Comparison of ENCODE assay signal across 12 cellular contexts in the genomic region with DNA sequence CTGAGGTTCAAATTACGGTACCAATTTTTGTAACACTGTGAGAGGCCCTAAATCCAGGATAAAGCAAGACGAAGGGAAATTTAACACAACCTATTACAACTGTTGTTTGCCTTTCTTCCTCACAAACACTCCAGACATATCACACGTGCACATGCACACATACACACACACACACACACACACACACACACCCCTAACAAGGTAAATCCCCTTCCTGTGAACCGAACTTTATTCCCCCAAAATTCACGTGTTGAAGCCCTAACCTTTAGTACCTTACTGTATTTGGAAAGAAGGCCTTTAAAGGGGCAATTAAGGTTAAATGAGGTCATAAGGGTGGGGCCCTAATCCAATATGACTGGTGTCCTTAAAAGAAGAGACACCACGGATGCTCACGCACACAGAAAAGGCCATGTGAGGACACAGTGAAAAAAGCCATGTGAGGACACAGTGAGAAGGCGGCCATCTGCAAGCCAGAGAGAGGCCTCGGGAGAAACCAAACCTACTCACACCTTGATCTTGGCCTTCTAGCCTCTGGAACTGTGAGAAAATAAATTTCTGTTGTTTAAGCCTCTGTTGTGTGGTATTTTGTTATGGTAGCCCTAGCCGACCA. TPM values are rescaled to one million over a fixed set of nuclear protein-coding genes. Genes with fewer than 3 reads are reported as not detected.
DNase-seq lines count a peak whose midpoint lies in the region; ATAC-seq and TF ChIP-seq lines count a peak whose summit lies in the region.
"Had no signal": no experiment of that assay in that cellular context is flagged by ENCODE, and none has a peak within 500 bp of the region (broad histone marks: within the 10 kb centered on the region; RNA-seq: fewer than 3 reads in every experiment).

No MANE protein-coding gene starts in this region.

- H3K79me2 ChIP-seq in mesendoderm (ENCODE audit: control insufficient read depth, insufficient read depth, low read length), result no peaks in the 10 kb centered on the region

- no peak overlapping the region for H3K4me2 ChIP-seq in mesendoderm (ENCODE audit: low read length)

- H3K56ac ChIP-seq in mesendoderm (ENCODE audit: low read length), result no peak overlapping the region

- no peak for ATAC-seq in HG02798 (IDR thresholded peaks at IDR 0.05; ENCODE audit: poor library complexity, unreplicated experiment)
- ATAC-seq in foreskin keratinocyte, result no peak
- ATAC-seq: left colon, psoas muscle had no signal

- H3K27ac ChIP-seq in mesendoderm (ENCODE audit: low read depth, low read length) (no peak overlapping the region), foreskin keratinocyte (no peak overlapping the region)

- peaks cover 2% of the 10 kb centered on the region for H3K79me1 ChIP-seq in mesendoderm (ENCODE audit: low read length)

- POLR2A ChIA-PET in HEK293T (lab: Yijun Ruan, JAX), result no interaction called here

- WGBS in mesendoderm (ENCODE audit: extremely low coverage, insufficient coverage, low lambda C conversion rate), result no CpG with 5 or more reads among the region's 10 CpGs

- H3K9ac ChIP-seq in mesendoderm (ENCODE audit: low read length), result no peak overlapping the region

- no peaks in the 10 kb centered on the region for H3K27me3 Mint-ChIP-seq in activated T-helper 1 cell treated with anti-CD3 and anti-CD28 coated beads, Interleukin-12 subunit alpha, Interleukin-12 subunit beta, Interleukin-2, Interleukin-4 antibody, amounts not matched to agents 30 ng/mL and 10 ng/mL and 1 ng/mL, durations not matched to agents 14 hours and 24 hours and 36 hours (ENCODE audit: insufficient read depth)

- peak overlapping the region; percentile 92 for H3K4me3 Mint-ChIP-seq in activated T-helper 1 cell treated with anti-CD3 and anti-CD28 coated beads, Interleukin-12 subunit alpha, Interleukin-12 subunit beta, Interleukin-2, Interleukin-4 antibody, amounts not matched to agents 30 ng/mL and 10 ng/mL and 1 ng/mL, durations not matched to agents 14 hours and 24 hours and 36 hours

- no peak overlapping the region for H3K4ac ChIP-seq in mesendoderm (ENCODE audit: low read depth, low read length)

- H3K23ac ChIP-seq in mesendoderm (ENCODE audit: low read length), result peak overlapping the region; percentile 20

- no peak overlapping the region for H2BK5ac ChIP-seq in mesendoderm (ENCODE audit: low read length)

- H2AK5ac ChIP-seq in mesendoderm (ENCODE audit: low read length), result no peak overlapping the region

- CTCF ChIA-PET in HEK293T (lab: Yijun Ruan, JAX), result no interaction called here

- H3K27ac Mint-ChIP-seq in activated T-helper 1 cell treated with anti-CD3 and anti-CD28 coated beads, Interleukin-12 subunit alpha, Interleukin-12 subunit beta, Interleukin-2, Interleukin-4 antibody, amounts not matched to agents 30 ng/mL and 10 ng/mL and 1 ng/mL, durations not matched to agents 14 hours and 24 hours and 36 hours, result no peak overlapping the region

- H4K5ac ChIP-seq in mesendoderm (ENCODE audit: low read length), result no peak overlapping the region

- no peaks in the 10 kb centered on the region for H3K9me3 Mint-ChIP-seq in activated T-helper 1 cell treated with anti-CD3 and anti-CD28 coated beads, Interleukin-12 subunit alpha, Interleukin-12 subunit beta, Interleukin-2, Interleukin-4 antibody, amounts not matched to agents 30 ng/mL and 10 ng/mL and 1 ng/mL, durations not matched to agents 14 hours and 24 hours and 36 hours

- H4K8ac ChIP-seq in mesendoderm (ENCODE audit: low read depth, low read length), result no peak overlapping the region

- H3K4me3 ChIP-seq in mesendoderm (ENCODE audit: low read length), result no peak overlapping the region

- H3K27me3 ChIP-seq in mesendoderm (ENCODE audit: insufficient read depth, low read length, poor library complexity) (no peaks in the 10 kb centered on the region), foreskin keratinocyte (peaks cover 3% of the 10 kb centered on the region)

- peaks cover 5% of the 10 kb centered on the region for H3K36me3 Mint-ChIP-seq in activated T-helper 1 cell treated with anti-CD3 and anti-CD28 coated beads, Interleukin-12 subunit alpha, Interleukin-12 subunit beta, Interleukin-2, Interleukin-4 antibody, amounts not matched to agents 30 ng/mL and 10 ng/mL and 1 ng/mL, durations not matched to agents 14 hours and 24 hours and 36 hours (ENCODE audit: low read depth)

- H3K4me1 ChIP-seq in mesendoderm (ENCODE audit: control insufficient read depth, low read depth, low read length) (peaks cover 4% of the 10 kb centered on the region), foreskin keratinocyte (no peaks in the 10 kb centered on the region)

- no peak for TF ChIP-seq CTCF in foreskin keratinocyte (conservative IDR thresholded peaks at IDR 0.05)

- H2BK15ac ChIP-seq in mesendoderm (replicated peaks; ENCODE audit: low read depth), result no peak overlapping the region

- no peak overlapping the region for H3K18ac ChIP-seq in mesendoderm (ENCODE audit: low read length)

- H2BK120ac ChIP-seq in mesendoderm (ENCODE audit: low read depth, low read length), result no peak overlapping the region

- no peaks in the 10 kb centered on the region for H3K36me3 ChIP-seq in mesendoderm (ENCODE audit: control insufficient read depth, insufficient read depth, low read length)
- H3K36me3 ChIP-seq: thoracic aorta had no signal

- intact Hi-C loops in activated T-helper 1 cell treated with anti-CD3 and anti-CD28 coated beads, Interleukin-12 subunit alpha, Interleukin-12 subunit beta, Interleukin-2, Interleukin-4 antibody, amounts not matched to agents 30 ng/mL and 10 ng/mL and 1 ng/mL, durations not matched to agents 14 hours and 24 hours and 36 hours (cut with micrococcal nuclease), result loop anchor here (5.0 to 10.0 kb wide), 6 partner anchors 234 to 806 kb away; a partner anchor contains a TSS

- DNase-seq in COLO668 (lab: John Stamatoyannopoulos, UW; ENCODE audit: unreplicated experiment) (peak; percentile 22), HEK293T (ENCODE audit: extremely low spot score) (no peak), mesendoderm (no peak), foreskin keratinocyte (no peak), medulla oblongata (ENCODE audit: extremely low spot score) (no peak)
- no peak for DNase-seq in activated T-helper 1 cell treated with anti-CD3 and anti-CD28 coated beads, Interleukin-12 subunit alpha, Interleukin-12 subunit beta, Interleukin-2, Interleukin-4 antibody, amounts not matched to agents 30 ng/mL and 10 ng/mL and 1 ng/mL, durations not matched to agents 14 hours and 24 hours and 36 hours (ENCODE audit: low spot score)
- DNase-seq: EL, foreskin melanocyte, left colon had no signal

- peaks cover 44% of the 10 kb centered on the region for H3K4me1 Mint-ChIP-seq in activated T-helper 1 cell treated with anti-CD3 and anti-CD28 coated beads, Interleukin-12 subunit alpha, Interleukin-12 subunit beta, Interleukin-2, Interleukin-4 antibody, amounts not matched to agents 30 ng/mL and 10 ng/mL and 1 ng/mL, durations not matched to agents 14 hours and 24 hours and 36 hours (ENCODE audit: low read depth)

TF ChIP-seq in HEK293T, 16 proteins besides CTCF, POLR2A, EP300 and RAD21:
- TF ChIP-seq BHLHE40 (IDR thresholded peaks at IDR 0.05; ENCODE audit: borderline replicate concordance), result no peak
- TF ChIP-seq L3MBTL2 (conservative IDR thresholded peaks at IDR 0.05), result peak; percentile 54
- no peak for TF ChIP-seq CTBP1 (IDR thresholded peaks at IDR 0.05; ENCODE audit: borderline replicate concordance)
- TF ChIP-seq, protein P1, sequence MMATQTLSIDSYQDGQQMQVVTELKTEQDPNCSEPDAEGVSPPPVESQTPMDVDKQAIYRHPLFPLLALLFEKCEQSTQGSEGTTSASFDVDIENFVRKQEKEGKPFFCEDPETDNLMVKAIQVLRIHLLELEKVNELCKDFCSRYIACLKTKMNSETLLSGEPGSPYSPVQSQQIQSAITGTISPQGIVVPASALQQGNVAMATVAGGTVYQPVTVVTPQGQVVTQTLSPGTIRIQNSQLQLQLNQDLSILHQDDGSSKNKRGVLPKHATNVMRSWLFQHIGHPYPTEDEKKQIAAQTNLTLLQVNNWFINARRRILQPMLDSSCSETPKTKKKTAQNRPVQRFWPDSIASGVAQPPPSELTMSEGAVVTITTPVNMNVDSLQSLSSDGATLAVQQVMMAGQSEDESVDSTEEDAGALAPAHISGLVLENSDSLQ (IDR thresholded peaks at IDR 0.05), result no peak
TF ChIP-seq in HEK293T: peak in this region for 1.

RNA-seq across cellular contexts. Expression of a gene that starts 1.8 kb away (rescaled TPM):
- 24.5 and 32.8 TPM in 2 replicates for total RNA-seq in activated T-helper 1 cell treated with anti-CD3 and anti-CD28 coated beads, Interleukin-12 subunit alpha, Interleukin-12 subunit beta, Interleukin-2, Interleukin-4 antibody, amounts not matched to agents 30 ng/mL and 10 ng/mL and 1 ng/mL, durations not matched to agents 14 hours and 24 hours and 36 hours
- polyA plus RNA-seq in mesendoderm (2013, experiment 1 of 2), result 21.3 TPM
- polyA plus RNA-seq in mesendoderm (2013, experiment 2 of 2), result 26.8 TPM
- total RNA-seq in foreskin keratinocyte, result 27.8 and 31.2 TPM in 2 replicates
- polyA plus RNA-seq in foreskin keratinocyte, result 24.3 and 26.2 TPM in 2 replicates

RNA-seq across cellular contexts. Expression of a gene that starts 35.0 kb away (rescaled TPM):
- 0.49 and 0.51 TPM in 2 replicates for total RNA-seq in activated T-helper 1 cell treated with anti-CD3 and anti-CD28 coated beads, Interleukin-12 subunit alpha, Interleukin-12 subunit beta, Interleukin-2, Interleukin-4 antibody, amounts not matched to agents 30 ng/mL and 10 ng/mL and 1 ng/mL, durations not matched to agents 14 hours and 24 hours and 36 hours
- 0.11 TPM for polyA plus RNA-seq in mesendoderm (2013, experiment 1 of 2)
- 0.11 TPM for polyA plus RNA-seq in mesendoderm (2013, experiment 2 of 2)
- total RNA-seq in foreskin keratinocyte, result 0.11 and 0.14 TPM in 2 replicates
- polyA plus RNA-seq in foreskin keratinocyte, result 0.04 TPM in 2 replicates
